11 cellular contexts compared by ENCODE assay signal in genomic region chr15:90592144-90592887, GRCh38.
DNase-seq lines count a peak whose midpoint lies in the region; ATAC-seq and TF ChIP-seq lines count a peak whose summit lies in the region.
"Had no signal": no experiment of that assay in that cellular context is flagged by ENCODE, and none has a peak within 500 bp of the region (broad histone marks: within the 10 kb centered on the region; RNA-seq: fewer than 3 reads in every experiment).

No MANE protein-coding gene starts in this region.

- intact Hi-C loops in CD4-positive, alpha-beta T cell (cut with DNase I, micrococcal nuclease) = loop anchor here in 1 of 2 experiments (10.0 kb wide), 1 partner anchor 198 kb away; no protein-coding TSS in a partner anchor

- TF ChIP-seq CTCF in CD4-positive, alpha-beta T cell (IDR thresholded peaks at IDR 0.05) = no peak
- TF ChIP-seq CTCF in mesothelial cell of epicardium (IDR thresholded peaks at IDR 0.05; ENCODE audit: unreplicated experiment) = no peak

- no peaks in the 10 kb centered on the region for H3K9me3 ChIP-seq in CD4-positive, alpha-beta T cell (ENCODE audit: control insufficient read depth, low read length)

- no peaks in the 10 kb centered on the region for H3K9me3 Mint-ChIP-seq in CD4-positive, alpha-beta T cell
- H3K9me3 Mint-ChIP-seq in mesothelial cell of epicardium = no peaks in the 10 kb centered on the region
- H3K9me3 Mint-ChIP-seq: brain had no signal

- H3K27ac ChIP-seq in CD4-positive, alpha-beta T cell (ENCODE audit: low read depth, low read length) = no peak overlapping the region

- peaks cover 60% of the 10 kb centered on the region for H3K36me3 Mint-ChIP-seq in CD4-positive, alpha-beta T cell (ENCODE audit: low read depth)
- H3K36me3 Mint-ChIP-seq in mesothelial cell of epicardium = peaks cover 21% of the 10 kb centered on the region

- CTCF ChIA-PET in CD4-positive, alpha-beta T cell (lab: Charles Lee) = no interaction called here

- ATAC-seq in CD4-positive, alpha-beta T cell (ENCODE audit: poor library complexity) = no peak

- H3K27ac Mint-ChIP-seq in CD4-positive, alpha-beta T cell = peak overlapping the region; percentile 98
- peak overlapping the region; percentile 72 for H3K27ac Mint-ChIP-seq in mesothelial cell of epicardium

- no peak overlapping the region for H3K4me3 Mint-ChIP-seq in CD4-positive, alpha-beta T cell
- H3K4me3 Mint-ChIP-seq in mesothelial cell of epicardium = no peak overlapping the region
- H3K4me3 Mint-ChIP-seq: brain had no signal

- no peaks in the 10 kb centered on the region for H3K27me3 Mint-ChIP-seq in CD4-positive, alpha-beta T cell
- no peaks in the 10 kb centered on the region for H3K27me3 Mint-ChIP-seq in mesothelial cell of epicardium (ENCODE audit: low read depth)
- H3K27me3 Mint-ChIP-seq: brain had no signal

- DNase-seq in CD4-positive, alpha-beta T cell = no peak
- peak; percentile 61 for DNase-seq in M059J (ENCODE audit: low read depth)
- DNase-seq in astrocyte of the hippocampus (ENCODE audit: low read depth, low spot score) = peak; percentile 39
- DNase-seq in mesothelial cell of epicardium (ENCODE audit: low spot score in 2 of 2, unreplicated experiment in 2 of 2) = no peak
- no peak for DNase-seq in NCI-H2227 treated with DMSO at 0.1 percent for 48 hours (lab: John Stamatoyannopoulos, UW)
- no peak for DNase-seq in NCI-H2029 (lab: John Stamatoyannopoulos, UW)
- no peak for DNase-seq in NCI-H446 (lab: John Stamatoyannopoulos, UW)
- no peak for DNase-seq in cerebellum (ENCODE audit: low spot score)
- DNase-seq: left cardiac atrium, SHP77 treated with DMSO at 0.1 percent for 48 hours had no signal

- H3K27me3 ChIP-seq in CD4-positive, alpha-beta T cell (ENCODE audit: control insufficient read depth, insufficient read depth, low read length) = no peaks in the 10 kb centered on the region

- peaks cover 73% of the 10 kb centered on the region for H3K4me1 Mint-ChIP-seq in CD4-positive, alpha-beta T cell (ENCODE audit: low read depth)
- peaks cover 19% of the 10 kb centered on the region for H3K4me1 Mint-ChIP-seq in mesothelial cell of epicardium
- H3K4me1 Mint-ChIP-seq: brain had no signal

- POLR2A ChIA-PET in CD4-positive, alpha-beta T cell (lab: Charles Lee) = interaction anchor here (0.6 to 0.7 kb wide), 2 partner anchors 28 to 35 kb away, joined by 3 read pairs; no protein-coding TSS in a partner anchor

Comparison
In these comparisons a context has a peak if more than half of its experiments do, and no peak if none do; other contexts are left out.
1. DNase-seq: peak in M059J (single experiment) and astrocyte of the hippocampus (single experiment); none in CD4-positive, alpha-beta T cell (0 of 10), mesothelial cell of epicardium (0 of 2), NCI-H2227 treated with DMSO at 0.1 percent for 48 hours (single experiment), NCI-H2029 (single experiment), NCI-H446 (0 of 2) and cerebellum (single experiment).